8 cellular contexts compared by ENCODE assay signal in genomic region chr12:113333877-113334785, GRCh38. TPM values are rescaled to one million over a fixed set of nuclear protein-coding genes. Genes with fewer than 3 reads are reported as not detected.
DNase-seq lines count a peak whose midpoint lies in the region; ATAC-seq, FAIRE-seq and TF ChIP-seq lines count a peak whose summit lies in the region.

No MANE protein-coding gene starts in this region.

- H3K4me3 Mint-ChIP-seq in T-cell (peak overlapping the region; percentile 91 to 97 (median 96)), neural crest cell (peak overlapping the region; percentile 84)

- ATAC-seq in GM18502 (IDR thresholded peaks at IDR 0.05; ENCODE audit: poor library complexity, unreplicated experiment) (peak; percentile 23), HG02885 (IDR thresholded peaks at IDR 0.05; ENCODE audit: poor library complexity, unreplicated experiment) (peak; percentile 7), T-cell (replicated peaks in 1 of 4) (peak; percentile 12 to 38 (median 34))

- H3K4me3 ChIP-seq in esophagus muscularis mucosa = peak overlapping the region; percentile 66 to 89 (median 72)

- H3K27me3 Mint-ChIP-seq in T-cell (peaks cover 0 to 4% of the 10 kb centered on the region in 2 donors), neural crest cell (ENCODE audit: low read depth) (peaks cover 34% of the 10 kb centered on the region)

- H3K9me3 Mint-ChIP-seq in T-cell (no peaks in the 10 kb centered on the region), neural crest cell (no peaks in the 10 kb centered on the region)

- H3K36me3 ChIP-seq in esophagus muscularis mucosa = peaks cover 5 to 32% (median 24%) of the 10 kb centered on the region in 4 donors

- TF ChIP-seq POLR2A in esophagus muscularis mucosa (IDR thresholded peaks at IDR 0.05; ENCODE audit: low read depth) (no peak), GM12891 (IDR thresholded peaks at IDR 0.05; ENCODE audit: low read depth, low read length) (no peak)

- H3K4me1 ChIP-seq in esophagus muscularis mucosa = peaks cover 21 to 41% (median 35%) of the 10 kb centered on the region in 4 donors

- peaks cover 31% of the 10 kb centered on the region for H3K36me3 Mint-ChIP-seq in T-cell
- H3K36me3 Mint-ChIP-seq in neural crest cell (ENCODE audit: low read depth) = no peaks in the 10 kb centered on the region

- no peak for TF ChIP-seq CTCF in esophagus muscularis mucosa (IDR thresholded peaks at IDR 0.05)
- TF ChIP-seq CTCF in neural crest cell (conservative IDR thresholded peaks at IDR 0.05) = no peak

- CTCF ChIA-PET in T-cell (lab: Charles Lee) = interaction anchor here (0.6 to 1.1 kb wide), 2 partner anchors 145 to 356 kb away, joined by 4 to 7 read pairs; partner anchors contain the start of gene OAS2 (in 1 of the 2)

- 30% methylated on average over 22 of the region's 27 CpGs for WGBS in esophagus muscularis mucosa

- no peak for FAIRE-seq in GM12891 (lab: Jason Lieb, UNC)

- H3K27ac Mint-ChIP-seq in T-cell = peak overlapping the region; percentile 77 to 89
- peak overlapping the region; percentile 78 for H3K27ac Mint-ChIP-seq in neural crest cell (ENCODE audit: unreplicated experiment)

- POLR2A ChIA-PET in T-cell (lab: Charles Lee) = interaction anchor here in 1 of 2 donors (0.6 kb wide), 1 partner anchor 72 kb away, joined by 4 read pairs; no protein-coding TSS in a partner anchor

- no peaks in the 10 kb centered on the region for H3K27me3 ChIP-seq in esophagus muscularis mucosa

- intact Hi-C loops in esophagus muscularis mucosa (cut with DNase I) = loop anchor here (2.0 kb wide), 1 partner anchor 27 kb away; no protein-coding TSS in a partner anchor

- TF ChIP-seq EP300 in esophagus muscularis mucosa (IDR thresholded peaks at IDR 0.05) = no peak

- peak in 17 of 34 experiments; percentile 3 to 43 (median 16) for DNase-seq in T-cell
- DNase-seq in esophagus muscularis mucosa (ENCODE audit: extremely low spot score) = no peak
- DNase-seq in neural crest cell (ENCODE audit: low read depth, low spot score) = no peak
- DNase-seq in DMS153 treated with DMSO at 0.1 percent for 48 hours (lab: John Stamatoyannopoulos, UW; ENCODE audit: unreplicated experiment) = no peak
- no peak for DNase-seq in GM12891 (ENCODE audit: insufficient read length, low spot score)
- DNase-seq in NCI-H1694 (lab: John Stamatoyannopoulos, UW) = no peak

- peak overlapping the region; percentile 74 to 84 (median 78) for H3K27ac ChIP-seq in esophagus muscularis mucosa (replicated peaks in 1 of 4)

- H3K4me1 Mint-ChIP-seq in T-cell (peaks cover 49 to 52% (median 51%) of the 10 kb centered on the region in 3 donors), neural crest cell (peaks cover 3% of the 10 kb centered on the region)

- H3K9me3 ChIP-seq in esophagus muscularis mucosa = no peaks in the 10 kb centered on the region

TF ChIP-seq in GM12891, 5 proteins besides CTCF, POLR2A, EP300 and RAD21:
- TF ChIP-seq SPI1 (IDR thresholded peaks at IDR 0.05; ENCODE audit: low read depth, low read length) (no peak), POLR2AphosphoS5 (IDR thresholded peaks at IDR 0.05; ENCODE audit: low read depth, low read length) (no peak), POU2F2 (IDR thresholded peaks at IDR 0.05; ENCODE audit: low read depth, low read length) (no peak), TAF1 (IDR thresholded peaks at IDR 0.05; ENCODE audit: low read depth, low read length) (no peak), PAX5 (IDR thresholded peaks at IDR 0.05; ENCODE audit: insufficient read depth, low read length, severe bottlenecking) (no peak)

RNA-seq across cellular contexts. Expression of gene SLC8B1, which starts 0.8 kb away (rescaled TPM):
- total RNA-seq in T-cell (100 to 1,000 TPM in 3 of 5 donors, 10 to 100 TPM in 2; 76.7 to 120 (median 102) TPM), esophagus muscularis mucosa (10 to 100 TPM; 19.1 to 22.8 (median 19.8) TPM), neural crest cell (7.1 and 7.3 TPM in 2 replicates)
- polyA plus RNA-seq in GM12891 (2012; ENCODE audit: low read depth, missing spikeins) = 2.4 TPM

RNA-seq across cellular contexts. Expression of gene PLBD2, which starts 24.3 kb away (rescaled TPM):
- total RNA-seq in T-cell (10 to 100 TPM; 14.1 to 19.0 (median 15.1) TPM), esophagus muscularis mucosa (10 to 100 TPM; 30.2 to 60.9 (median 33.1) TPM), neural crest cell (33.4 and 36.6 TPM in 2 replicates)
- 6.1 TPM for polyA plus RNA-seq in GM12891 (2012; ENCODE audit: low read depth, missing spikeins)
